In genomic region chr1:227741166-227741870, GRCh38 we compare ENCODE assay signal across 28 cellular contexts. TPM values are rescaled to one million over a fixed set of nuclear protein-coding genes. Genes with fewer than 3 reads are reported as not detected.
DNase-seq lines count a peak whose midpoint lies in the region; ATAC-seq and TF ChIP-seq lines count a peak whose summit lies in the region.
"Had no signal": no experiment of that assay in that cellular context is flagged by ENCODE, and none has a peak within 500 bp of the region (broad histone marks: within the 10 kb centered on the region; RNA-seq: fewer than 3 reads in every experiment).

No MANE protein-coding gene starts in this region.

- H4K20me1 ChIP-seq in neural progenitor cell (ENCODE audit: low read depth), result peaks cover 83% of the 10 kb centered on the region

- no peaks in the 10 kb centered on the region for H3F3A ChIP-seq in neural progenitor cell (ENCODE audit: low read depth)

- peaks cover 61% of the 10 kb centered on the region for H3K4me1 Mint-ChIP-seq in activated T-cell treated with anti-CD3 and anti-CD28 coated beads, Interleukin-2, amount 50 U/mL, for 24 hours (ENCODE audit: low read depth)
- peaks cover 15% of the 10 kb centered on the region for H3K4me1 Mint-ChIP-seq in WTC11
- H3K4me1 Mint-ChIP-seq in neural progenitor cell, result peaks cover 8% of the 10 kb centered on the region

- H3K4me3 ChIP-seq in neural progenitor cell, result no peak overlapping the region
- H3K4me3 ChIP-seq: adrenal gland, pancreas, PC-9, testis had no signal

- H3K27me3 Mint-ChIP-seq in activated T-cell treated with anti-CD3 and anti-CD28 coated beads, Interleukin-2, amount 50 U/mL, for 24 hours, result no peaks in the 10 kb centered on the region
- H3K27me3 Mint-ChIP-seq in WTC11 (ENCODE audit: low read depth), result no peaks in the 10 kb centered on the region
- peaks cover 14% of the 10 kb centered on the region for H3K27me3 Mint-ChIP-seq in neural progenitor cell (ENCODE audit: insufficient read depth, low read depth)
- H3K27me3 Mint-ChIP-seq: central memory CD8-positive, alpha-beta T cell; dendritic cell treated with granulocyte-macrophage colony-stimulating factor and Interleukin-4, amounts not matched to agents 40 ng/mL and 50 ng/mL, for 4 days; naive thymus-derived CD4-positive, alpha-beta T cell; stimulated activated naive CD8-positive, alpha-beta T cell treated with anti-CD3 and anti-CD28 coated beads, Interleukin-15, Interleukin-2, amounts not matched to agents 100 ng/mL and 50 ng/mL, for 24 hours had no signal

- POLR2A ChIA-PET in WTC11 (lab: Charles Lee), result no interaction called here

- no peaks in the 10 kb centered on the region for H3K27me3 ChIP-seq in neural progenitor cell
- H3K27me3 ChIP-seq: adrenal gland, pancreas, testis had no signal

- H3K27ac Mint-ChIP-seq in activated T-cell treated with anti-CD3 and anti-CD28 coated beads, Interleukin-2, amount 50 U/mL, for 24 hours, result no peak overlapping the region
- H3K27ac Mint-ChIP-seq in WTC11 (peak overlapping the region; percentile 7; the same call in 1 of the 2 replicates), neural progenitor cell (no peak overlapping the region)
- H3K27ac Mint-ChIP-seq: dendritic cell treated with granulocyte-macrophage colony-stimulating factor and Interleukin-4, amounts not matched to agents 40 ng/mL and 50 ng/mL, for 4 days had no signal

- no peaks in the 10 kb centered on the region for H3K4me1 ChIP-seq in neural progenitor cell
- H3K4me1 ChIP-seq: pancreas had no signal

- CTCF ChIA-PET in WTC11 (lab: Charles Lee), result interaction anchor here (1.3 kb wide), 1 partner anchor 11 kb away, joined by 4 read pairs; no protein-coding TSS in a partner anchor

- peak; percentile 26 for DNase-seq in activated T-cell treated with anti-CD3 and anti-CD28 coated beads, Interleukin-2, amount 50 U/mL, for 24 hours
- DNase-seq in activated T-cell treated with anti-CD3 and anti-CD28 coated beads for 4 hours (no peak), WTC11 (ENCODE audit: low spot score) (no peak), mesenteric fat pad (ENCODE audit: low spot score) (peak; percentile 78), neural progenitor cell (ENCODE audit: low spot score) (no peak), hepatic stellate cell (ENCODE audit: low spot score) (no peak)
- DNase-seq: activated CD4-positive, alpha-beta T cell treated with anti-CD3 and anti-CD28 coated beads for 48 hours; activated naive CD4-positive, alpha-beta T cell treated with Interleukin-2 at 50 U/mL for 16 hours; AML-193; foreskin fibroblast; HCEC 1CT; Kasumi-1; naive thymus-derived CD4-positive, alpha-beta T cell; NCI-H1436 treated with DMSO at 0.1 percent for 48 hours; NCI-H226; NCI-H69; pancreas; PC-9; SHP77; small intestine; T-helper 9 cell; testis had no signal

- no peak for ATAC-seq in WTC11
- ATAC-seq in HG03460 (IDR thresholded peaks at IDR 0.05; ENCODE audit: unreplicated experiment), result no peak
- ATAC-seq: esophagus mucosa; naive thymus-derived CD4-positive, alpha-beta T cell; pancreas had no signal

- no peak for TF ChIP-seq CTCF in WTC11 (IDR thresholded peaks at IDR 0.05)
- TF ChIP-seq CTCF in neural progenitor cell (IDR thresholded peaks at IDR 0.05), result no peak

- no peak overlapping the region for H3K27ac ChIP-seq in neural progenitor cell
- H3K27ac ChIP-seq: adrenal gland, pancreas, PC-9, testis had no signal

- H2AFZ ChIP-seq in neural progenitor cell (replicated peaks), result no peak overlapping the region
- H2AFZ ChIP-seq: PC-9 had no signal

- no peaks in the 10 kb centered on the region for H3K9me3 ChIP-seq in neural progenitor cell (ENCODE audit: low read depth)
- H3K9me3 ChIP-seq: adrenal gland, pancreas, testis had no signal

- H3K9ac ChIP-seq in neural progenitor cell, result no peak overlapping the region

- H3K36me3 ChIP-seq in neural progenitor cell, result no peaks in the 10 kb centered on the region
- H3K36me3 ChIP-seq: adrenal gland, pancreas had no signal

- H3K4me3 Mint-ChIP-seq in activated T-cell treated with anti-CD3 and anti-CD28 coated beads, Interleukin-2, amount 50 U/mL, for 24 hours, result no peak overlapping the region
- H3K4me3 Mint-ChIP-seq in WTC11, result no peak overlapping the region
- no peak overlapping the region for H3K4me3 Mint-ChIP-seq in neural progenitor cell
- H3K4me3 Mint-ChIP-seq: central memory CD8-positive, alpha-beta T cell; dendritic cell treated with granulocyte-macrophage colony-stimulating factor and Interleukin-4, amounts not matched to agents 40 ng/mL and 50 ng/mL, for 4 days; naive thymus-derived CD4-positive, alpha-beta T cell; stimulated activated naive CD8-positive, alpha-beta T cell treated with anti-CD3 and anti-CD28 coated beads, Interleukin-15, Interleukin-2, amounts not matched to agents 100 ng/mL and 50 ng/mL, for 24 hours had no signal

- H3K36me3 Mint-ChIP-seq in activated T-cell treated with anti-CD3 and anti-CD28 coated beads, Interleukin-2, amount 50 U/mL, for 24 hours (ENCODE audit: low read depth), result peaks cover 27% of the 10 kb centered on the region
- H3K36me3 Mint-ChIP-seq in WTC11, result no peaks in the 10 kb centered on the region
- peaks cover 4% of the 10 kb centered on the region for H3K36me3 Mint-ChIP-seq in neural progenitor cell

- H3K9me3 Mint-ChIP-seq in activated T-cell treated with anti-CD3 and anti-CD28 coated beads, Interleukin-2, amount 50 U/mL, for 24 hours, result no peaks in the 10 kb centered on the region
- H3K9me3 Mint-ChIP-seq in WTC11 (no peaks in the 10 kb centered on the region), neural progenitor cell (no peaks in the 10 kb centered on the region)
- H3K9me3 Mint-ChIP-seq: central memory CD8-positive, alpha-beta T cell; dendritic cell treated with granulocyte-macrophage colony-stimulating factor and Interleukin-4, amounts not matched to agents 40 ng/mL and 50 ng/mL, for 4 days; naive thymus-derived CD4-positive, alpha-beta T cell; stimulated activated naive CD8-positive, alpha-beta T cell treated with anti-CD3 and anti-CD28 coated beads, Interleukin-15, Interleukin-2, amounts not matched to agents 100 ng/mL and 50 ng/mL, for 24 hours had no signal

- H3K4me2 ChIP-seq in neural progenitor cell, result no peak overlapping the region
- H3K4me2 ChIP-seq: PC-9 had no signal

- peaks cover 99% of the 10 kb centered on the region for H3K79me2 ChIP-seq in neural progenitor cell (ENCODE audit: low read depth)

TF ChIP-seq in WTC11, 78 proteins besides CTCF, POLR2A, EP300 and RAD21:
- TF ChIP-seq RORB (CRISPR knock-in tag; IDR thresholded peaks at IDR 0.05) (no peak), USF1 (CRISPR knock-in tag; IDR thresholded peaks at IDR 0.05) (no peak), ZNF416 (CRISPR knock-in tag; IDR thresholded peaks at IDR 0.05) (no peak), ZBTB21 (CRISPR knock-in tag; IDR thresholded peaks at IDR 0.05; ENCODE audit: borderline replicate concordance) (no peak), RELA (CRISPR knock-in tag; IDR thresholded peaks at IDR 0.05; ENCODE audit: borderline replicate concordance) (no peak), ZNF232 (CRISPR knock-in tag; IDR thresholded peaks at IDR 0.05) (no peak)
- TF ChIP-seq, protein P1, sequence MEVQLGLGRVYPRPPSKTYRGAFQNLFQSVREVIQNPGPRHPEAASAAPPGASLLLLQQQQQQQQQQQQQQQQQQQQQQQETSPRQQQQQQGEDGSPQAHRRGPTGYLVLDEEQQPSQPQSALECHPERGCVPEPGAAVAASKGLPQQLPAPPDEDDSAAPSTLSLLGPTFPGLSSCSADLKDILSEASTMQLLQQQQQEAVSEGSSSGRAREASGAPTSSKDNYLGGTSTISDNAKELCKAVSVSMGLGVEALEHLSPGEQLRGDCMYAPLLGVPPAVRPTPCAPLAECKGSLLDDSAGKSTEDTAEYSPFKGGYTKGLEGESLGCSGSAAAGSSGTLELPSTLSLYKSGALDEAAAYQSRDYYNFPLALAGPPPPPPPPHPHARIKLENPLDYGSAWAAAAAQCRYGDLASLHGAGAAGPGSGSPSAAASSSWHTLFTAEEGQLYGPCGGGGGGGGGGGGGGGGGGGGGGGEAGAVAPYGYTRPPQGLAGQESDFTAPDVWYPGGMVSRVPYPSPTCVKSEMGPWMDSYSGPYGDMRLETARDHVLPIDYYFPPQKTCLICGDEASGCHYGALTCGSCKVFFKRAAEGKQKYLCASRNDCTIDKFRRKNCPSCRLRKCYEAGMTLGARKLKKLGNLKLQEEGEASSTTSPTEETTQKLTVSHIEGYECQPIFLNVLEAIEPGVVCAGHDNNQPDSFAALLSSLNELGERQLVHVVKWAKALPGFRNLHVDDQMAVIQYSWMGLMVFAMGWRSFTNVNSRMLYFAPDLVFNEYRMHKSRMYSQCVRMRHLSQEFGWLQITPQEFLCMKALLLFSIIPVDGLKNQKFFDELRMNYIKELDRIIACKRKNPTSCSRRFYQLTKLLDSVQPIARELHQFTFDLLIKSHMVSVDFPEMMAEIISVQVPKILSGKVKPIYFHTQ (CRISPR knock-in tag; IDR thresholded peaks at IDR 0.05), result no peak

RNA-seq across cellular contexts. Expression of gene SNAP47, which starts 6.1 kb away (rescaled TPM):
- total RNA-seq in WTC11 (2021) (43.8 to 50.8 TPM (median 47.2 TPM) in 3 replicates), mesenteric fat pad (18.8 TPM), neural progenitor cell (ENCODE audit: low replicate concordance) (52.8 and 54.8 TPM in 2 replicates)

RNA-seq across cellular contexts. Expression of gene JMJD4, which starts 6.2 kb away (rescaled TPM):
- total RNA-seq in WTC11 (2021) (12.8 to 13.7 TPM (median 13.6 TPM) in 3 replicates), mesenteric fat pad (18.4 TPM), neural progenitor cell (ENCODE audit: low replicate concordance) (7.5 and 13.6 TPM in 2 replicates)

Comparison
In these comparisons a context has a peak if more than half of its experiments do, and no peak if none do; other contexts are left out.
1. DNase-seq: peak in activated T-cell treated with anti-CD3 and anti-CD28 coated beads, Interleukin-2, amount 50 U/mL, for 24 hours (single experiment) and mesenteric fat pad (single experiment); none in activated T-cell treated with anti-CD3 and anti-CD28 coated beads for 4 hours (single experiment), WTC11 (single experiment), neural progenitor cell (single experiment) and hepatic stellate cell (single experiment).